ENCODE assay signal across 16 cellular contexts in genomic region chr2:169073211-169073971, GRCh38. TPM values are rescaled to one million over a fixed set of nuclear protein-coding genes. Genes with fewer than 3 reads are reported as not detected.
DNase-seq lines count a peak whose midpoint lies in the region; TF ChIP-seq lines count a peak whose summit lies in the region.
"Had no signal": no experiment of that assay in that cellular context is flagged by ENCODE, and none has a peak within 500 bp of the region (broad histone marks: within the 10 kb centered on the region; RNA-seq: fewer than 3 reads in every experiment).

No MANE protein-coding gene starts in this region.

- no peak for TF ChIP-seq POLR2A in NB4 (IDR thresholded peaks at IDR 0.05; ENCODE audit: extremely low read depth, insufficient read length)
- TF ChIP-seq POLR2A in erythroblast (IDR thresholded peaks at IDR 0.05; ENCODE audit: low read length), result no peak

- DNase-seq in mammary epithelial cell (peak; percentile 20), MCF 10A (ENCODE audit: unreplicated experiment) (no peak), NB4 (ENCODE audit: low read depth) (peak; percentile 11), erythroblast (lab: John Stamatoyannopoulos, UW) (peak; percentile 29 to 40), midbrain (lab: John Stamatoyannopoulos, UW) (no peak), DMS 273 treated with DMSO at 0.1 percent for 48 hours (lab: John Stamatoyannopoulos, UW) (no peak), nephron progenitor cell (no peak)
- DNase-seq: activated CD8-positive, alpha-beta memory T cell treated with anti-CD3 and anti-CD28 coated beads for 24 hours; effector memory CD8-positive, alpha-beta T cell; left lung; natural killer cell; NCI-H446 had no signal

- TF ChIP-seq CTCF in mammary epithelial cell (conservative IDR thresholded peaks at IDR 0.05 in 1 of 2, IDR thresholded peaks at IDR 0.05 in 1 of 2; ENCODE audit: extremely low read depth in 1 of 2, insufficient read depth in 1 of 2, low read depth in 1 of 2, low read length in 2 of 2) (no peak), MCF 10A (IDR thresholded peaks at IDR 0.05; ENCODE audit: unreplicated experiment) (no peak), NB4 (IDR thresholded peaks at IDR 0.05; ENCODE audit: low read depth, low read length) (no peak), nephron progenitor cell (IDR thresholded peaks at IDR 0.05) (no peak)

- H3K9me3 ChIP-seq in mammary epithelial cell (replicated peaks; ENCODE audit: insufficient read depth, low read length) (no peaks in the 10 kb centered on the region), subcutaneous abdominal adipose tissue (ENCODE audit: control insufficient read depth in 5 of 5, low read length in 5 of 5) (no peaks in the 10 kb centered on the region)
- H3K9me3 ChIP-seq: left lung, suprapubic skin had no signal

- H3K27me3 ChIP-seq in mammary epithelial cell (ENCODE audit: insufficient read depth, low read length) (no peaks in the 10 kb centered on the region), subcutaneous abdominal adipose tissue (ENCODE audit: control insufficient read depth in 5 of 5, insufficient read depth in 4 of 5, low read length in 5 of 5) (no peaks in the 10 kb centered on the region)
- H3K27me3 ChIP-seq: cardiac muscle cell, foreskin keratinocyte, left lung, suprapubic skin had no signal

- peaks cover 37% of the 10 kb centered on the region for H3K4me1 ChIP-seq in mammary epithelial cell (ENCODE audit: insufficient read depth, low read length)
- H3K4me1 ChIP-seq in subcutaneous abdominal adipose tissue (ENCODE audit: control insufficient read depth in 5 of 5, insufficient read depth in 5 of 5, low read length in 5 of 5), result peaks cover 3 to 50% (median 38%) of the 10 kb centered on the region in 5 donors

- 90% methylated on average over 3 of the region's 3 CpGs for WGBS in mammary epithelial cell (ENCODE audit: low coverage, missing lambda C conversion rate)

- H3K27ac ChIP-seq in mammary epithelial cell (ENCODE audit: insufficient read depth, low read depth, low read length) (no peak overlapping the region), subcutaneous abdominal adipose tissue (ENCODE audit: low read depth, low read length) (peak overlapping the region; percentile 96)
- H3K27ac ChIP-seq: cardiac muscle cell, foreskin keratinocyte, suprapubic skin had no signal

- H3K4me3 Mint-ChIP-seq in MCF 10A (ENCODE audit: unreplicated experiment) (no peak overlapping the region), nephron progenitor cell (no peak overlapping the region)
- H3K4me3 Mint-ChIP-seq: effector memory CD8-positive, alpha-beta T cell; natural killer cell had no signal

- in situ Hi-C loops in mammary epithelial cell (cut with MboI; ENCODE audit: low sequenced_read_pairs in 2 of 2), result no loop called here

- H3K27ac Mint-ChIP-seq in MCF 10A (ENCODE audit: low read depth, unreplicated experiment), result no peak overlapping the region
- no peak overlapping the region for H3K27ac Mint-ChIP-seq in nephron progenitor cell
- H3K27ac Mint-ChIP-seq: natural killer cell had no signal

- H4K20me1 ChIP-seq in mammary epithelial cell (ENCODE audit: insufficient read depth, low read length), result no peaks in the 10 kb centered on the region

- H3K9ac ChIP-seq in mammary epithelial cell (ENCODE audit: insufficient read depth, low read length), result no peak overlapping the region
- H3K9ac ChIP-seq in subcutaneous abdominal adipose tissue (ENCODE audit: low read length in 5 of 5), result peak overlapping the region in 2 of 5 donors; percentile 32 to 53

- H3K36me3 Mint-ChIP-seq in MCF 10A (ENCODE audit: insufficient read depth, unreplicated experiment) (no peaks in the 10 kb centered on the region), nephron progenitor cell (ENCODE audit: low read depth) (no peaks in the 10 kb centered on the region)
- H3K36me3 Mint-ChIP-seq: natural killer cell had no signal

- dilution Hi-C loops in mammary epithelial cell (cut with HindIII; ENCODE audit: low sequenced_read_pairs), result no loop called here

- no peaks in the 10 kb centered on the region for H3K9me3 Mint-ChIP-seq in MCF 10A (ENCODE audit: unreplicated experiment)
- H3K9me3 Mint-ChIP-seq in nephron progenitor cell, result no peaks in the 10 kb centered on the region
- H3K9me3 Mint-ChIP-seq: effector memory CD8-positive, alpha-beta T cell; natural killer cell had no signal

- H3K79me2 ChIP-seq in mammary epithelial cell (ENCODE audit: insufficient read depth, low read length), result no peaks in the 10 kb centered on the region

- H3K4me1 Mint-ChIP-seq in MCF 10A (ENCODE audit: insufficient read depth, unreplicated experiment), result peaks cover 16% of the 10 kb centered on the region
- H3K4me1 Mint-ChIP-seq in nephron progenitor cell, result peaks cover 20% of the 10 kb centered on the region

- H3K4me2 ChIP-seq in mammary epithelial cell (ENCODE audit: insufficient read depth, low read depth, low read length), result no peak overlapping the region

- no peak overlapping the region for H3K4me3 ChIP-seq in mammary epithelial cell (replicated peaks in 1 of 3; ENCODE audit: insufficient read depth in 1 of 3, low read depth in 2 of 3, low read length in 3 of 3)
- H3K4me3 ChIP-seq in NB4 (ENCODE audit: low read depth, low read length), result peak overlapping the region; percentile 85
- H3K4me3 ChIP-seq in subcutaneous abdominal adipose tissue (ENCODE audit: low read depth in 1 of 5, low read length in 5 of 5), result peak overlapping the region in 1 of 5 donors; percentile 38
- H3K4me3 ChIP-seq: cardiac muscle cell, left lung, suprapubic skin had no signal

- no TSS peak for BruUV-seq in mammary epithelial cell (replicated peaks; lab: Mats Ljungman, UMichigan)
- no TSS peak for BruUV-seq in MCF 10A (replicated peaks; lab: Mats Ljungman, UMichigan)

- no peaks in the 10 kb centered on the region for H3K27me3 Mint-ChIP-seq in MCF 10A (ENCODE audit: insufficient read depth, unreplicated experiment)
- H3K27me3 Mint-ChIP-seq in nephron progenitor cell (ENCODE audit: low read depth, poor library complexity), result peaks cover 7% of the 10 kb centered on the region

- no peaks in the 10 kb centered on the region for H3K36me3 ChIP-seq in mammary epithelial cell (ENCODE audit: insufficient read depth, low read length)
- no peaks in the 10 kb centered on the region for H3K36me3 ChIP-seq in subcutaneous abdominal adipose tissue (ENCODE audit: control insufficient read depth in 5 of 5, insufficient read depth in 5 of 5, low read length in 5 of 5)
- H3K36me3 ChIP-seq: cardiac muscle cell, left lung, suprapubic skin had no signal

- intact Hi-C loops in mammary epithelial cell (cut with micrococcal nuclease) (loop anchor here (2.0 kb wide), 1 partner anchor 19 kb away; no protein-coding TSS in a partner anchor), MCF 10A (cut with micrococcal nuclease) (no loop called here)

- CTCF ChIA-PET in mammary epithelial cell (lab: Charles Lee; ENCODE audit: low non-redundant PET), result no interaction called here
- CTCF ChIA-PET in MCF 10A (lab: Yijun Ruan, JAX), result interaction anchor here (1.1 kb wide), 1 partner anchor 59 kb away, joined by 3 read pairs; no protein-coding TSS in a partner anchor

- no peak overlapping the region for H2AFZ ChIP-seq in mammary epithelial cell (ENCODE audit: low read depth, low read length)

- POLR2A ChIA-PET in MCF 10A (lab: Yijun Ruan, JAX), result interaction anchor here (1.0 kb wide), 1 partner anchor 12 kb away, joined by 8 read pairs; no protein-coding TSS in a partner anchor

RNA-seq across cellular contexts. Expression of gene DHRS9, which starts 4.0 kb away (rescaled TPM):
- total RNA-seq in mammary epithelial cell (not detected), MCF 10A (2022) (0.21 TPM in 1 of 2 replicates, not detected in the other)
- polyA plus RNA-seq in mammary epithelial cell, result 0.36 TPM
- not detected for polyA minus RNA-seq in mammary epithelial cell
- total RNA-seq: cardiac muscle cell, foreskin keratinocyte had no signal

RNA-seq across cellular contexts. Expression of gene ABCB11, which starts 42.3 kb away (rescaled TPM):
- not detected for total RNA-seq in mammary epithelial cell
- polyA plus RNA-seq in mammary epithelial cell, result not detected
- not detected for polyA minus RNA-seq in mammary epithelial cell
- 0.05 TPM in 1 of 2 replicates, not detected in the other for total RNA-seq in MCF 10A (2022)
- total RNA-seq: foreskin keratinocyte had no signal
- polyA plus RNA-seq: foreskin keratinocyte had no signal

Comparison
In these comparisons a context has a peak if more than half of its experiments do, and no peak if none do; other contexts are left out.
1. DNase-seq: peak in mammary epithelial cell (single experiment), NB4 (single experiment) and erythroblast (2 of 2); none in MCF 10A (single experiment), midbrain (single experiment), DMS 273 treated with DMSO at 0.1 percent for 48 hours (single experiment) and nephron progenitor cell (single experiment).